8 cellular contexts compared by ENCODE assay signal in genomic region chr12:104285740-104286537, GRCh38. TPM values are rescaled to one million over a fixed set of nuclear protein-coding genes. Genes with fewer than 3 reads are reported as not detected.
DNase-seq lines count a peak whose midpoint lies in the region; ATAC-seq and TF ChIP-seq lines count a peak whose summit lies in the region.

No MANE protein-coding gene starts in this region.

- H3K4me1 ChIP-seq in OCI-LY3 (ENCODE audit: low read length), result peaks cover 21% of the 10 kb centered on the region

- no peaks in the 10 kb centered on the region for H3K9me3 ChIP-seq in OCI-LY3 (ENCODE audit: insufficient read depth, low read length)

- intact Hi-C loops in dorsolateral prefrontal cortex (cut with DNase I), result loop anchor here (2.0 to 10.0 kb wide), 5 partner anchors 69 to 221 kb away; partner anchors contain the start of genes NFYB (in 2 of the 2), HCFC2 (in 1 of the 2) and TXNRD1 (in 1 of the 2)

- H3K4me2 ChIP-seq in OCI-LY3 (ENCODE audit: low read length), result peak overlapping the region; percentile 76

- H3K27me3 ChIP-seq in OCI-LY3 (ENCODE audit: low read depth, low read length) (no peaks in the 10 kb centered on the region), dorsolateral prefrontal cortex (no peaks in the 10 kb centered on the region)

- H2AFZ ChIP-seq in OCI-LY3 (ENCODE audit: low read depth, low read length), result peak overlapping the region; percentile 87

- no peak for ATAC-seq in GM18511 (IDR thresholded peaks at IDR 0.05; ENCODE audit: unreplicated experiment)

- no peaks in the 10 kb centered on the region for H3K27me3 Mint-ChIP-seq in neural crest cell (ENCODE audit: low read depth)

- H3K36me3 ChIP-seq in OCI-LY3 (replicated peaks; ENCODE audit: low read depth, low read length), result peaks cover 2% of the 10 kb centered on the region

- H3K79me2 ChIP-seq in OCI-LY3 (ENCODE audit: low read length), result peaks cover 40% of the 10 kb centered on the region

- H3K27ac Mint-ChIP-seq in neural crest cell (ENCODE audit: unreplicated experiment), result peak overlapping the region; percentile 100

- H3K4me3 Mint-ChIP-seq in neural crest cell, result peak overlapping the region; percentile 98

- no peaks in the 10 kb centered on the region; the same call in 1 of the 2 replicates for H4K20me1 ChIP-seq in OCI-LY3 (ENCODE audit: insufficient read depth, low read length)

- peaks cover 44% of the 10 kb centered on the region for H3K4me1 Mint-ChIP-seq in neural crest cell

- TF ChIP-seq CTCF in OCI-LY3 (IDR thresholded peaks at IDR 0.05; ENCODE audit: low read depth, low read length) (no peak), dorsolateral prefrontal cortex (IDR thresholded peaks at IDR 0.05 in 54 of 56, conservative IDR thresholded peaks at IDR 0.05 in 2 of 56; ENCODE audit: low read depth in 1 of 56, partially characterized antibody in 56 of 56) (no peak), neural crest cell (conservative IDR thresholded peaks at IDR 0.05) (no peak), GM20000 (IDR thresholded peaks at IDR 0.05; ENCODE audit: extremely low read depth, missing control alignments) (no peak)

- H3K9ac ChIP-seq in OCI-LY3 (ENCODE audit: low read length), result peak overlapping the region; percentile 78

- no peaks in the 10 kb centered on the region for H3K36me3 Mint-ChIP-seq in neural crest cell (ENCODE audit: low read depth)

- DNase-seq in NCI-H748 (lab: John Stamatoyannopoulos, UW; ENCODE audit: unreplicated experiment) (peak; percentile 49), NCI-H748 treated with DMSO at 0.1 percent for 48 hours (lab: John Stamatoyannopoulos, UW) (no peak), dorsolateral prefrontal cortex (no peak), neural crest cell (ENCODE audit: low read depth, low spot score) (no peak), cortex of kidney (lab: John Stamatoyannopoulos, UW) (no peak), GM20000 (ENCODE audit: low spot score) (no peak)

- H3K27ac ChIP-seq in OCI-LY3 (ENCODE audit: low read length) (peak overlapping the region; percentile 94), dorsolateral prefrontal cortex (peak overlapping the region; percentile 48 to 97 (median 91))

- H3K9me3 Mint-ChIP-seq in neural crest cell, result no peaks in the 10 kb centered on the region

- H3K4me3 ChIP-seq in OCI-LY3 (ENCODE audit: low read length) (peak overlapping the region; percentile 91), dorsolateral prefrontal cortex (peak overlapping the region in 57 of 59 donors; percentile 52 to 97 (median 81))

RNA-seq across cellular contexts. Expression of gene EID3, which starts 17.6 kb away (rescaled TPM):
- total RNA-seq in dorsolateral prefrontal cortex (1 to 10 TPM; 2.7 to 9.5 (median 5.7) TPM), neural crest cell (1.8 and 3.0 TPM in 2 replicates)
